28 cellular contexts compared by ENCODE assay signal in genomic region chr18:30044496-30044895, GRCh38.
"Had no signal": no experiment of that assay in that cellular context is flagged by ENCODE, and none has a peak within 500 bp of the region (broad histone marks: within the 10 kb centered on the region; RNA-seq: fewer than 3 reads in every experiment).

No MANE protein-coding gene starts in this region.

- H3K27me3 Mint-ChIP-seq: activated CD4-positive, alpha-beta memory T cell treated with anti-CD3 and anti-CD28 coated beads for 36 hours; activated CD4-positive, alpha-beta T cell treated with anti-CD3 and anti-CD28 coated beads, Interleukin-2, amount 10 ng/mL, durations not matched to agents 7 days and 5 days; activated naive CD8-positive, alpha-beta T cell treated with anti-CD3 and anti-CD28 coated beads, Interleukin-2, amount 50 U/mL, for 24 hours had no signal

- H3K36me3 Mint-ChIP-seq: activated CD4-positive, alpha-beta memory T cell treated with anti-CD3 and anti-CD28 coated beads for 36 hours; activated naive CD4-positive, alpha-beta T cell treated with anti-CD3 and anti-CD28 coated beads, Interleukin-2, amount 50 U/mL, for 72 hours had no signal

- H3K27ac Mint-ChIP-seq: activated CD4-positive, alpha-beta memory T cell treated with anti-CD3 and anti-CD28 coated beads for 36 hours; activated CD4-positive, alpha-beta T cell treated with anti-CD3 and anti-CD28 coated beads, Interleukin-2, amount 10 ng/mL, durations not matched to agents 7 days and 5 days; activated naive CD4-positive, alpha-beta T cell treated with anti-CD3 and anti-CD28 coated beads, Interleukin-2, amount 50 U/mL, for 72 hours; activated naive CD8-positive, alpha-beta T cell treated with anti-CD3 and anti-CD28 coated beads, Interleukin-2, amount 50 U/mL, for 24 hours had no signal

- H3K4me3 Mint-ChIP-seq: activated CD4-positive, alpha-beta memory T cell treated with anti-CD3 and anti-CD28 coated beads for 36 hours; activated CD4-positive, alpha-beta T cell treated with anti-CD3 and anti-CD28 coated beads, Interleukin-2, amount 10 ng/mL, durations not matched to agents 7 days and 5 days; activated naive CD8-positive, alpha-beta T cell treated with anti-CD3 and anti-CD28 coated beads, Interleukin-2, amount 50 U/mL, for 24 hours; activated T-cell treated with anti-CD3 and anti-CD28 coated beads, Interleukin-2, amount 50 U/mL, for 4 hours had no signal

- ATAC-seq: activated naive CD4-positive, alpha-beta T cell treated with anti-CD3 and anti-CD28 coated beads, Interleukin-2, amount 50 U/mL, for 72 hours; activated naive CD8-positive, alpha-beta T cell treated with anti-CD3 and anti-CD28 coated beads, Interleukin-2, amount 50 U/mL, for 24 hours; activated T-cell treated with anti-CD3 and anti-CD28 coated beads, Interleukin-2, amount 50 U/mL, for 4 hours; Panc1 had no signal

- DNase-seq: activated CD4-positive, alpha-beta memory T cell treated with anti-CD3 and anti-CD28 coated beads for 36 hours; activated CD4-positive, alpha-beta T cell treated with anti-CD3 and anti-CD28 coated beads, Interleukin-2, amount 10 ng/mL, durations not matched to agents 7 days and 5 days; activated CD4-positive, CD25-positive, alpha-beta regulatory T cell; activated CD8-positive, alpha-beta memory T cell treated with anti-CD3 and anti-CD28 coated beads for 24 hours; activated effector memory CD4-positive, alpha-beta T cell treated with anti-CD3 and anti-CD28 coated beads, Interleukin-2, amount 50 U/mL, for 16 hours; activated naive CD4-positive, alpha-beta T cell treated with Interleukin-2 at 50 U/mL for 16 hours; activated naive CD8-positive, alpha-beta T cell treated with anti-CD3 and anti-CD28 coated beads, Interleukin-2, amount 50 U/mL, for 24 hours; activated T-cell treated with anti-CD3 and anti-CD28 coated beads, Interleukin-2, amount 50 U/mL, for 4 hours; amygdala; brain microvascular endothelial cell; Kasumi-1; KBM-7; MG63; NCI-H1105; NCI-H1436; NCI-H1694 treated with DMSO at 0.1 percent for 48 hours; NCI-H2029 treated with DMSO at 0.1 percent for 48 hours; NCI-H345; NCI-H510A; NCI-H526 treated with DMSO at 0.1 percent for 48 hours; NCI-H82; Right ventricle myocardium superior; RPMI8226; SJCRH30; SK-N-SH; T-helper 1 cell had no signal

- H3K4me1 Mint-ChIP-seq: activated CD4-positive, alpha-beta T cell treated with anti-CD3 and anti-CD28 coated beads, Interleukin-2, amount 10 ng/mL, durations not matched to agents 7 days and 5 days; activated naive CD8-positive, alpha-beta T cell treated with anti-CD3 and anti-CD28 coated beads, Interleukin-2, amount 50 U/mL, for 24 hours had no signal
